In genomic region chr7:68680235-68680872, GRCh38 we compare ENCODE assay signal across 22 cellular contexts.
DNase-seq lines count a peak whose midpoint lies in the region; ATAC-seq, FAIRE-seq and TF ChIP-seq lines count a peak whose summit lies in the region.
"Had no signal": no experiment of that assay in that cellular context is flagged by ENCODE, and none has a peak within 500 bp of the region (broad histone marks: within the 10 kb centered on the region; RNA-seq: fewer than 3 reads in every experiment).

No MANE protein-coding gene starts in this region.

- peaks cover 8% of the 10 kb centered on the region for H3K9me3 Mint-ChIP-seq in WTC11
- peaks cover 7% of the 10 kb centered on the region for H3K9me3 Mint-ChIP-seq in nephron progenitor cell

- no peaks in the 10 kb centered on the region for H3K79me2 ChIP-seq in HepG2 (ENCODE audit: insufficient read depth, low read length)
- H3K79me2 ChIP-seq in PC-9 (ENCODE audit: low read depth), result no peaks in the 10 kb centered on the region

- H3K4me1 Mint-ChIP-seq in WTC11 (peaks cover 18% of the 10 kb centered on the region), nephron progenitor cell (peaks cover 34% of the 10 kb centered on the region)
- H3K4me1 Mint-ChIP-seq: CD4-positive, CD25-positive, alpha-beta regulatory T cell; CD8-positive, alpha-beta memory T cell; IgD-negative memory B cell had no signal

- H3K4me3 Mint-ChIP-seq in WTC11, result no peak overlapping the region
- no peak overlapping the region for H3K4me3 Mint-ChIP-seq in nephron progenitor cell
- H3K4me3 Mint-ChIP-seq: CD4-positive, CD25-positive, alpha-beta regulatory T cell; CD8-positive, alpha-beta memory T cell; H9; IgD-negative memory B cell had no signal

- TF ChIP-seq CTCF in HepG2 (CRISPR knock-in tag; IDR thresholded peaks at IDR 0.05) (no peak), right lobe of liver (IDR thresholded peaks at IDR 0.05) (no peak), WTC11 (IDR thresholded peaks at IDR 0.05) (no peak), nephron progenitor cell (IDR thresholded peaks at IDR 0.05) (no peak), PC-9 (conservative IDR thresholded peaks at IDR 0.05) (no peak)

- H3K36me3 ChIP-seq in HepG2 (replicated peaks in 1 of 2; ENCODE audit: control insufficient read depth in 1 of 2, insufficient read depth in 2 of 2, low read length in 2 of 2), result no peaks in the 10 kb centered on the region
- no peaks in the 10 kb centered on the region for H3K36me3 ChIP-seq in right lobe of liver
- no peaks in the 10 kb centered on the region for H3K36me3 ChIP-seq in PC-9 (ENCODE audit: low read depth)
- H3K36me3 ChIP-seq: BE2C had no signal

- TF ChIP-seq POLR2A in HepG2 (IDR thresholded peaks at IDR 0.05; ENCODE audit: insufficient read depth in 1 of 2, low read depth in 2 of 2, low read length in 2 of 2) (no peak), right lobe of liver (IDR thresholded peaks at IDR 0.05) (no peak), GM12892 (IDR thresholded peaks at IDR 0.05; ENCODE audit: low read depth, low read length) (no peak)

- H3K4me2 ChIP-seq in HepG2 (ENCODE audit: low read depth, low read length), result no peak overlapping the region
- H3K4me2 ChIP-seq in PC-9, result no peak overlapping the region

- CTCF ChIA-PET in HepG2 (lab: Yijun Ruan, JAX; ENCODE audit: low intra/inter-chr PET ratio, low total read pairs), result no interaction called here
- CTCF ChIA-PET in WTC11 (lab: Charles Lee), result no interaction called here
- CTCF ChIA-PET in PC-9 (lab: Charles Lee), result no interaction called here

- no peak for TF ChIP-seq RAD21 in HepG2 (CRISPR knock-in tag; IDR thresholded peaks at IDR 0.05)

- H3K36me3 Mint-ChIP-seq in WTC11, result peaks cover 5% of the 10 kb centered on the region; the same call in 1 of the 2 replicates
- no peaks in the 10 kb centered on the region for H3K36me3 Mint-ChIP-seq in nephron progenitor cell (ENCODE audit: low read depth)
- H3K36me3 Mint-ChIP-seq: CD4-positive, CD25-positive, alpha-beta regulatory T cell; CD8-positive, alpha-beta memory T cell; IgD-negative memory B cell had no signal

- no peak overlapping the region for H3K27ac Mint-ChIP-seq in WTC11
- peak overlapping the region; percentile 9 for H3K27ac Mint-ChIP-seq in nephron progenitor cell
- H3K27ac Mint-ChIP-seq: CD4-positive, CD25-positive, alpha-beta regulatory T cell; CD8-positive, alpha-beta memory T cell; H9; IgD-negative memory B cell had no signal

- 2% methylated on average over 1 of the region's 1 CpG for WGBS in HepG2 (ENCODE audit: low lambda C conversion rate)
- WGBS in right lobe of liver (ENCODE audit: insufficient coverage, low coverage, low lambda C conversion rate, missing lambda C conversion rate), result 55% methylated on average over 1 of the region's 1 CpG

- H3K27ac ChIP-seq in HepG2 (ENCODE audit: extremely low read length, insufficient read depth, low read length), result no peak overlapping the region
- no peak overlapping the region for H3K27ac ChIP-seq in right lobe of liver
- no peak overlapping the region for H3K27ac ChIP-seq in PC-9
- H3K27ac ChIP-seq: HL-60 had no signal

- in situ Hi-C loops in HepG2 (cut with HindIII; ENCODE audit: extremely low pct_ligation_motif_present, low pct_unique_long_range_greater_than_20kb), result no loop called here

- no peaks in the 10 kb centered on the region; the same call in 1 of the 2 replicates for H3F3A ChIP-seq in PC-9 (ENCODE audit: insufficient read depth, low read depth)

- no peaks in the 10 kb centered on the region for H3K27me3 ChIP-seq in HepG2 (ENCODE audit: control insufficient read depth in 1 of 2, insufficient read depth in 2 of 2, low read length in 2 of 2)
- H3K27me3 ChIP-seq in right lobe of liver, result no peaks in the 10 kb centered on the region
- no peaks in the 10 kb centered on the region for H3K27me3 ChIP-seq in PC-9 (ENCODE audit: insufficient read depth, low read depth)
- H3K27me3 ChIP-seq: BE2C had no signal

- no peaks in the 10 kb centered on the region for H4K20me1 ChIP-seq in HepG2 (ENCODE audit: insufficient read depth, low read length)
- H4K20me1 ChIP-seq in PC-9 (ENCODE audit: insufficient read depth), result no peaks in the 10 kb centered on the region

- H3K4me1 ChIP-seq in HepG2 (ENCODE audit: insufficient read depth, low read length) (no peaks in the 10 kb centered on the region), right lobe of liver (no peaks in the 10 kb centered on the region), PC-9 (replicated peaks; ENCODE audit: insufficient read depth) (no peaks in the 10 kb centered on the region)
- H3K4me1 ChIP-seq: BE2C had no signal

- H2AFZ ChIP-seq in HepG2 (ENCODE audit: low read length), result no peak overlapping the region
- H2AFZ ChIP-seq in PC-9, result no peak overlapping the region

- H3K4me3 ChIP-seq in HepG2 (replicated peaks in 1 of 3; ENCODE audit: insufficient read depth in 1 of 3, low read depth in 2 of 3, low read length in 3 of 3) (no peak overlapping the region), right lobe of liver (no peak overlapping the region), PC-9 (no peak overlapping the region)
- H3K4me3 ChIP-seq: GM12878 had no signal

- POLR2A ChIA-PET in HepG2 (lab: Yijun Ruan, JAX), result no interaction called here
- POLR2A ChIA-PET in WTC11 (lab: Charles Lee), result no interaction called here
- POLR2A ChIA-PET in PC-9 (lab: Charles Lee; ENCODE audit: unreplicated experiment), result no interaction called here

- H3K9me2 ChIP-seq in PC-9 (ENCODE audit: insufficient read depth), result no peaks in the 10 kb centered on the region

- H3K9me3 ChIP-seq in HepG2 (ENCODE audit: low read length) (peaks cover 13% of the 10 kb centered on the region), right lobe of liver (no peaks in the 10 kb centered on the region), PC-9 (ENCODE audit: insufficient read depth, low read depth) (no peaks in the 10 kb centered on the region)
- H3K9me3 ChIP-seq: BE2C had no signal

- no peak overlapping the region for H3K9ac ChIP-seq in HepG2 (ENCODE audit: insufficient read depth, low read depth, low read length)

- DNase-seq in HepG2 (ENCODE audit: low spot score) (no peak), right lobe of liver (no peak), WTC11 (ENCODE audit: low spot score) (no peak), nephron progenitor cell (no peak), GM12892 (ENCODE audit: insufficient read length) (no peak), PC-9 (no peak), RCC 7860 (ENCODE audit: low spot score) (no peak)
- DNase-seq: 8988T; ACHN; CD4-positive, CD25-positive, alpha-beta regulatory T cell; CD8-positive, alpha-beta memory T cell; DMS 273 treated with DMSO at 0.1 percent for 48 hours; DMS53; DND-41; EL; H9 had no signal

- H3K27me3 Mint-ChIP-seq in WTC11 (ENCODE audit: low read depth) (no peaks in the 10 kb centered on the region; the same call in 1 of the 2 replicates), nephron progenitor cell (ENCODE audit: low read depth, poor library complexity) (peaks cover 9% of the 10 kb centered on the region)
- H3K27me3 Mint-ChIP-seq: CD4-positive, CD25-positive, alpha-beta regulatory T cell; CD8-positive, alpha-beta memory T cell; IgD-negative memory B cell had no signal

- FAIRE-seq in HepG2 (lab: Jason Lieb, UNC), result no peak
- FAIRE-seq in GM12892 (lab: Jason Lieb, UNC), result no peak
- FAIRE-seq in RCC 7860 (lab: Jason Lieb, UNC), result no peak
- FAIRE-seq: GM12878, GM19239, H1 had no signal

- intact Hi-C loops in HepG2 (cut with micrococcal nuclease; ENCODE audit: unreplicated experiment) (no loop called here), right lobe of liver (cut with DNase I) (no loop called here), PC-9 (cut with micrococcal nuclease; ENCODE audit: unreplicated experiment) (no loop called here)

- BruUV-seq in HepG2 (replicated peaks; lab: Mats Ljungman, UMichigan) (no TSS peak), PC-9 (replicated peaks; lab: Mats Ljungman, UMichigan) (no TSS peak)

- ATAC-seq in HepG2 (no peak), right lobe of liver (no peak), WTC11 (no peak)
- ATAC-seq: GM12878 had no signal

- no peak for TF ChIP-seq EP300 in HepG2 (IDR thresholded peaks at IDR 0.05; ENCODE audit: low read depth in 2 of 2, low read length in 2 of 2)
- no peak for TF ChIP-seq EP300 in HepG2 (CRISPR knock-in tag; IDR thresholded peaks at IDR 0.05; ENCODE audit: borderline replicate concordance)

TF ChIP-seq in HepG2, 621 proteins besides CTCF, POLR2A, EP300 and RAD21:
- TF ChIP-seq MAFK (conservative IDR thresholded peaks at IDR 0.05 in 1 of 2, IDR thresholded peaks at IDR 0.05 in 1 of 2; ENCODE audit: low read length in 2 of 2), result peak in 1 of 2 experiments; percentile 64; a peak in 2 of 4 replicates
- no peak for TF ChIP-seq PHF5A (CRISPR knock-in tag; IDR thresholded peaks at IDR 0.05; ENCODE audit: low read depth, unreplicated experiment)
- TF ChIP-seq MAFF (IDR thresholded peaks at IDR 0.05; ENCODE audit: low read depth, low read length), result peak; percentile 43; the same call in 1 of the 2 replicates
TF ChIP-seq in HepG2: peak in this region for 2.

TF ChIP-seq in WTC11, 78 proteins besides CTCF, POLR2A, EP300 and RAD21:
- no peak for TF ChIP-seq RELA (CRISPR knock-in tag; IDR thresholded peaks at IDR 0.05; ENCODE audit: borderline replicate concordance)
- TF ChIP-seq, protein P1, sequence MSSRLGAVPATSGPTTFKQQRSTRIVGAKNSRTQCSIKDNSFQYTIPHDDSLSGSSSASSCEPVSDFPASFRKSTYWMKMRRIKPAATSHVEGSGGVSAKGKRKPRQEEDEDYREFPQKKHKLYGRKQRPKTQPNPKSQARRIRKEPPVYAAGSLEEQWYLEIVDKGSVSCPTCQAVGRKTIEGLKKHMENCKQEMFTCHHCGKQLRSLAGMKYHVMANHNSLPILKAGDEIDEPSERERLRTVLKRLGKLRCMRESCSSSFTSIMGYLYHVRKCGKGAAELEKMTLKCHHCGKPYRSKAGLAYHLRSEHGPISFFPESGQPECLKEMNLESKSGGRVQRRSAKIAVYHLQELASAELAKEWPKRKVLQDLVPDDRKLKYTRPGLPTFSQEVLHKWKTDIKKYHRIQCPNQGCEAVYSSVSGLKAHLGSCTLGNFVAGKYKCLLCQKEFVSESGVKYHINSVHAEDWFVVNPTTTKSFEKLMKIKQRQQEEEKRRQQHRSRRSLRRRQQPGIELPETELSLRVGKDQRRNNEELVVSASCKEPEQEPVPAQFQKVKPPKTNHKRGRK (CRISPR knock-in tag; IDR thresholded peaks at IDR 0.05; ENCODE audit: borderline replicate concordance), result peak; percentile 75; the same call in 1 of the 2 replicates
